8 cellular contexts compared by ENCODE assay signal in genomic region chr3:114827495-114827894, GRCh38.
DNase-seq lines count a peak whose midpoint lies in the region; TF ChIP-seq lines count a peak whose summit lies in the region.

No MANE protein-coding gene starts in this region.

- no peak overlapping the region for H3K4me3 ChIP-seq in LNCaP clone FGC (ENCODE audit: low read depth, low read length)
- H3K4me3 ChIP-seq in Peyer's patch, result no peak overlapping the region
- H3K4me3 ChIP-seq in epithelial cell of proximal tubule (ENCODE audit: low read depth, low read length), result no peak overlapping the region

- H3K27me3 Mint-ChIP-seq in nephron (ENCODE audit: low read depth), result no peaks in the 10 kb centered on the region

- peak; percentile 60 for DNase-seq in DMS153 treated with DMSO at 0.1 percent for 48 hours (lab: John Stamatoyannopoulos, UW; ENCODE audit: unreplicated experiment)
- peak; percentile 51 for DNase-seq in GM20000 (ENCODE audit: low spot score)
- DNase-seq in LNCaP clone FGC (ENCODE audit: low read depth), result peak; percentile 51
- no peak for DNase-seq in Peyer's patch
- peak; percentile 32 for DNase-seq in epithelial cell of proximal tubule (ENCODE audit: low read depth)
- no peak for DNase-seq in D341Med (ENCODE audit: low spot score)
- no peak for DNase-seq in activated effector memory CD4-positive, alpha-beta T cell treated with Interleukin-2 at 50 U/mL for 16 hours

- no peak overlapping the region for H3K4me3 Mint-ChIP-seq in nephron

- no peak overlapping the region for H3K27ac ChIP-seq in Peyer's patch

- H3K4me1 ChIP-seq in Peyer's patch, result no peaks in the 10 kb centered on the region

- no peaks in the 10 kb centered on the region for H3K27me3 ChIP-seq in Peyer's patch

- no peaks in the 10 kb centered on the region for H3K9me3 Mint-ChIP-seq in nephron

- H3K27ac Mint-ChIP-seq in nephron, result no peak overlapping the region

- TF ChIP-seq CTCF in GM20000 (IDR thresholded peaks at IDR 0.05; ENCODE audit: extremely low read depth, missing control alignments), result peak; percentile 26
- peak; percentile 67 for TF ChIP-seq CTCF in LNCaP clone FGC (IDR thresholded peaks at IDR 0.05; ENCODE audit: control insufficient read depth, extremely low read depth, insufficient read depth)
- TF ChIP-seq CTCF in Peyer's patch (IDR thresholded peaks at IDR 0.05), result peak in 4 of 6 experiments; percentile 46 to 60 (median 58)
- TF ChIP-seq CTCF in epithelial cell of proximal tubule (conservative IDR thresholded peaks at IDR 0.05; ENCODE audit: low read depth, low read length), result peak; percentile 80
- TF ChIP-seq CTCF in nephron (IDR thresholded peaks at IDR 0.05; ENCODE audit: unreplicated experiment in 3 of 3), result peak; percentile 46 to 63 (median 53)

- H3K4me1 Mint-ChIP-seq in nephron, result peaks cover 8% of the 10 kb centered on the region

- TF ChIP-seq POLR2A in Peyer's patch (IDR thresholded peaks at IDR 0.05), result no peak

- H3K36me3 Mint-ChIP-seq in nephron (ENCODE audit: low read depth), result no peaks in the 10 kb centered on the region

- no peaks in the 10 kb centered on the region for H3K9me3 ChIP-seq in Peyer's patch

- no peaks in the 10 kb centered on the region for H3K36me3 ChIP-seq in Peyer's patch

Comparison
In these comparisons a context has a peak if more than half of its experiments do, and no peak if none do; other contexts are left out.
1. DNase-seq: peak in DMS153 treated with DMSO at 0.1 percent for 48 hours (single experiment), GM20000 (single experiment), LNCaP clone FGC (single experiment) and epithelial cell of proximal tubule (single experiment); none in Peyer's patch (0 of 3), D341Med (single experiment) and activated effector memory CD4-positive, alpha-beta T cell treated with Interleukin-2 at 50 U/mL for 16 hours (single experiment).
2. CTCF ChIP-seq: peak in every context shown above with its lines; median percentile 80 in epithelial cell of proximal tubule; 67 in LNCaP clone FGC; 58 in Peyer's patch; 53 in nephron; 26 in GM20000.